In the genomic region with DNA sequence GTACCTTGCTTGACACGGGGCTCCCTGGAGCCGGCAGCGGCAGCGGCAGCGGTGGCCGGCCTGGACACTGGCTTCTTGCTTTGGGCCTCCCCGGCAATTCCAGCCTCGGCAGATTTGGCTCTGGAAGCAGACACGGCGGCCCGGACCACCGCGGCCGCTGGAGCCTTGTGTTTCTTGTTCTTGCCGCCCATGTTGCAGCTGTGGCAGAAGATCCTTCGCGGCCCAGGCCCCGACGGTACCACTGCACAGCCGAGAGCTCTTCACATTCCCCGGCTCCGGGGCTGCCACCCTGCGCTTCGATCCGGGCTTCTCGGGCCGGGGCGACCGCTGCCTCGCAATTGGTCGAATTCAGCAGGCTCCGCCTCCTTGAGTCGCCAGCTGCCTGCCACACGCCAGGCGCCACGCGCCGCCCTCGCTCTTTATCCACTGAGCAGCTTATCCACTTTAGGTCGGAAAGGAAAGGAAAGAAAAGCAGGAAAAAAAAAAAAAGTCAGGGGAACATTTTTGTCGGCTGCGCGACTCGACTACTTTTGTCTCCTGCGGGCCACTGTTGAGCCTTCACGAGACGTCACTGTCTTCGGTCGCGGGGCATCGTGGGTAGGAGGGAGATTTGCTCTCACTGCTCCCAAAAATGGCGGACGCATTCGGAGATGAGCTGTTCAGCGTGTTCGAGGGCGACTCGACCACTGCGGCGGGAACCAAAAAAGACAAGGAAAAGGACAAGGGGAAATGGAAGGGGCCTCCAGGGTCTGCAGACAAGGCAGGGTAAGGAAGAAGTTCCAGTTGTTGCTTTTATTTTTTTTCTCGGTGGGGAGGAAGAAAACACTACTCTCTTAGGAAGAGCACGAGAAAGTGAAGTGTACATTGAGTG, we compare ENCODE assay signal across 1 cellular context.
TF ChIP-seq lines count a peak whose summit lies in the region.

A gene with protein sequence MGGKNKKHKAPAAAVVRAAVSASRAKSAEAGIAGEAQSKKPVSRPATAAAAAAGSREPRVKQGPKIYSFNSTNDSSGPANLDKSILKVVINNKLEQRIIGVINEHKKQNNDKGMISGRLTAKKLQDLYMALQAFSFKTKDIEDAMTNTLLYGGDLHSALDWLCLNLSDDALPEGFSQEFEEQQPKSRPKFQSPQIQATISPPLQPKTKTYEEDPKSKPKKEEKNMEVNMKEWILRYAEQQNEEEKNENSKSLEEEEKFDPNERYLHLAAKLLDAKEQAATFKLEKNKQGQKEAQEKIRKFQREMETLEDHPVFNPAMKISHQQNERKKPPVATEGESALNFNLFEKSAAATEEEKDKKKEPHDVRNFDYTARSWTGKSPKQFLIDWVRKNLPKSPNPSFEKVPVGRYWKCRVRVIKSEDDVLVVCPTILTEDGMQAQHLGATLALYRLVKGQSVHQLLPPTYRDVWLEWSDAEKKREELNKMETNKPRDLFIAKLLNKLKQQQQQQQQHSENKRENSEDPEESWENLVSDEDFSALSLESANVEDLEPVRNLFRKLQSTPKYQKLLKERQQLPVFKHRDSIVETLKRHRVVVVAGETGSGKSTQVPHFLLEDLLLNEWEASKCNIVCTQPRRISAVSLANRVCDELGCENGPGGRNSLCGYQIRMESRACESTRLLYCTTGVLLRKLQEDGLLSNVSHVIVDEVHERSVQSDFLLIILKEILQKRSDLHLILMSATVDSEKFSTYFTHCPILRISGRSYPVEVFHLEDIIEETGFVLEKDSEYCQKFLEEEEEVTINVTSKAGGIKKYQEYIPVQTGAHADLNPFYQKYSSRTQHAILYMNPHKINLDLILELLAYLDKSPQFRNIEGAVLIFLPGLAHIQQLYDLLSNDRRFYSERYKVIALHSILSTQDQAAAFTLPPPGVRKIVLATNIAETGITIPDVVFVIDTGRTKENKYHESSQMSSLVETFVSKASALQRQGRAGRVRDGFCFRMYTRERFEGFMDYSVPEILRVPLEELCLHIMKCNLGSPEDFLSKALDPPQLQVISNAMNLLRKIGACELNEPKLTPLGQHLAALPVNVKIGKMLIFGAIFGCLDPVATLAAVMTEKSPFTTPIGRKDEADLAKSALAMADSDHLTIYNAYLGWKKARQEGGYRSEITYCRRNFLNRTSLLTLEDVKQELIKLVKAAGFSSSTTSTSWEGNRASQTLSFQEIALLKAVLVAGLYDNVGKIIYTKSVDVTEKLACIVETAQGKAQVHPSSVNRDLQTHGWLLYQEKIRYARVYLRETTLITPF (N-terminal part only) (minus strand): TSS at position 312 of the 871 bp plus-strand sequence. CDS start 121 bp downstream, at position 191.
A gene (plus strand): TSS at position 607 of the 871 bp plus-strand sequence. CDS start 25 bp downstream, at position 632.

TF ChIP-seq in HCT116, 20 proteins besides CTCF, POLR2A, EP300 and RAD21 (continued from another document):
- TF ChIP-seq, protein P1, sequence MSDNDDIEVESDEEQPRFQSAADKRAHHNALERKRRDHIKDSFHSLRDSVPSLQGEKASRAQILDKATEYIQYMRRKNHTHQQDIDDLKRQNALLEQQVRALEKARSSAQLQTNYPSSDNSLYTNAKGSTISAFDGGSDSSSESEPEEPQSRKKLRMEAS (IDR thresholded peaks at IDR 0.05), result peak; percentile 76
- TF ChIP-seq, protein P2, sequence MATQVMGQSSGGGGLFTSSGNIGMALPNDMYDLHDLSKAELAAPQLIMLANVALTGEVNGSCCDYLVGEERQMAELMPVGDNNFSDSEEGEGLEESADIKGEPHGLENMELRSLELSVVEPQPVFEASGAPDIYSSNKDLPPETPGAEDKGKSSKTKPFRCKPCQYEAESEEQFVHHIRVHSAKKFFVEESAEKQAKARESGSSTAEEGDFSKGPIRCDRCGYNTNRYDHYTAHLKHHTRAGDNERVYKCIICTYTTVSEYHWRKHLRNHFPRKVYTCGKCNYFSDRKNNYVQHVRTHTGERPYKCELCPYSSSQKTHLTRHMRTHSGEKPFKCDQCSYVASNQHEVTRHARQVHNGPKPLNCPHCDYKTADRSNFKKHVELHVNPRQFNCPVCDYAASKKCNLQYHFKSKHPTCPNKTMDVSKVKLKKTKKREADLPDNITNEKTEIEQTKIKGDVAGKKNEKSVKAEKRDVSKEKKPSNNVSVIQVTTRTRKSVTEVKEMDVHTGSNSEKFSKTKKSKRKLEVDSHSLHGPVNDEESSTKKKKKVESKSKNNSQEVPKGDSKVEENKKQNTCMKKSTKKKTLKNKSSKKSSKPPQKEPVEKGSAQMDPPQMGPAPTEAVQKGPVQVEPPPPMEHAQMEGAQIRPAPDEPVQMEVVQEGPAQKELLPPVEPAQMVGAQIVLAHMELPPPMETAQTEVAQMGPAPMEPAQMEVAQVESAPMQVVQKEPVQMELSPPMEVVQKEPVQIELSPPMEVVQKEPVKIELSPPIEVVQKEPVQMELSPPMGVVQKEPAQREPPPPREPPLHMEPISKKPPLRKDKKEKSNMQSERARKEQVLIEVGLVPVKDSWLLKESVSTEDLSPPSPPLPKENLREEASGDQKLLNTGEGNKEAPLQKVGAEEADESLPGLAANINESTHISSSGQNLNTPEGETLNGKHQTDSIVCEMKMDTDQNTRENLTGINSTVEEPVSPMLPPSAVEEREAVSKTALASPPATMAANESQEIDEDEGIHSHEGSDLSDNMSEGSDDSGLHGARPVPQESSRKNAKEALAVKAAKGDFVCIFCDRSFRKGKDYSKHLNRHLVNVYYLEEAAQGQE (IDR thresholded peaks at IDR 0.05; ENCODE audit: low read depth), result no peak
- TF ChIP-seq SRF (IDR thresholded peaks at IDR 0.05; ENCODE audit: low read depth) (peak; percentile 47; the same call in 1 of the 2 replicates), SIN3A (IDR thresholded peaks at IDR 0.05; ENCODE audit: low read depth) (peak; percentile 88), POLR2AphosphoS5 (IDR thresholded peaks at IDR 0.05; ENCODE audit: low read depth, low read length) (peak; percentile 71), JUND (IDR thresholded peaks at IDR 0.05) (no peak), YY1 (IDR thresholded peaks at IDR 0.05; ENCODE audit: extremely low read depth, insufficient replicate concordance, low read depth, low read length) (peak; percentile 95), CBX3 (IDR thresholded peaks at IDR 0.05; ENCODE audit: low read depth) (peak; percentile 47; the same call in 1 of the 2 replicates), FOSL1 (IDR thresholded peaks at IDR 0.05; ENCODE audit: low read depth) (no peak), ZNF274 (IDR thresholded peaks at IDR 0.05; ENCODE audit: low read depth, low read length) (no peak), ZFX (IDR thresholded peaks at IDR 0.05) (peak; percentile 97), SP1 (IDR thresholded peaks at IDR 0.05; ENCODE audit: low read depth) (peak; percentile 73), TCF7L2 (IDR thresholded peaks at IDR 0.05; ENCODE audit: borderline replicate concordance, extremely low read depth, insufficient read depth, insufficient read length) (no peak), CEBPB (IDR thresholded peaks at IDR 0.05; ENCODE audit: low read depth) (no peak), ELF1 (IDR thresholded peaks at IDR 0.05; ENCODE audit: borderline replicate concordance, low read depth) (no peak; the same call in 1 of the 2 replicates)
- TF ChIP-seq, protein P3, sequence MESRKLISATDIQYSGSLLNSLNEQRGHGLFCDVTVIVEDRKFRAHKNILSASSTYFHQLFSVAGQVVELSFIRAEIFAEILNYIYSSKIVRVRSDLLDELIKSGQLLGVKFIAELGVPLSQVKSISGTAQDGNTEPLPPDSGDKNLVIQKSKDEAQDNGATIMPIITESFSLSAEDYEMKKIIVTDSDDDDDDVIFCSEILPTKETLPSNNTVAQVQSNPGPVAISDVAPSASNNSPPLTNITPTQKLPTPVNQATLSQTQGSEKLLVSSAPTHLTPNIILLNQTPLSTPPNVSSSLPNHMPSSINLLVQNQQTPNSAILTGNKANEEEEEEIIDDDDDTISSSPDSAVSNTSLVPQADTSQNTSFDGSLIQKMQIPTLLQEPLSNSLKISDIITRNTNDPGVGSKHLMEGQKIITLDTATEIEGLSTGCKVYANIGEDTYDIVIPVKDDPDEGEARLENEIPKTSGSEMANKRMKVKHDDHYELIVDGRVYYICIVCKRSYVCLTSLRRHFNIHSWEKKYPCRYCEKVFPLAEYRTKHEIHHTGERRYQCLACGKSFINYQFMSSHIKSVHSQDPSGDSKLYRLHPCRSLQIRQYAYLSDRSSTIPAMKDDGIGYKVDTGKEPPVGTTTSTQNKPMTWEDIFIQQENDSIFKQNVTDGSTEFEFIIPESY (IDR thresholded peaks at IDR 0.05; ENCODE audit: extremely low read depth, insufficient replicate concordance, low read length), result peak; percentile 72
